In the genomic region with DNA sequence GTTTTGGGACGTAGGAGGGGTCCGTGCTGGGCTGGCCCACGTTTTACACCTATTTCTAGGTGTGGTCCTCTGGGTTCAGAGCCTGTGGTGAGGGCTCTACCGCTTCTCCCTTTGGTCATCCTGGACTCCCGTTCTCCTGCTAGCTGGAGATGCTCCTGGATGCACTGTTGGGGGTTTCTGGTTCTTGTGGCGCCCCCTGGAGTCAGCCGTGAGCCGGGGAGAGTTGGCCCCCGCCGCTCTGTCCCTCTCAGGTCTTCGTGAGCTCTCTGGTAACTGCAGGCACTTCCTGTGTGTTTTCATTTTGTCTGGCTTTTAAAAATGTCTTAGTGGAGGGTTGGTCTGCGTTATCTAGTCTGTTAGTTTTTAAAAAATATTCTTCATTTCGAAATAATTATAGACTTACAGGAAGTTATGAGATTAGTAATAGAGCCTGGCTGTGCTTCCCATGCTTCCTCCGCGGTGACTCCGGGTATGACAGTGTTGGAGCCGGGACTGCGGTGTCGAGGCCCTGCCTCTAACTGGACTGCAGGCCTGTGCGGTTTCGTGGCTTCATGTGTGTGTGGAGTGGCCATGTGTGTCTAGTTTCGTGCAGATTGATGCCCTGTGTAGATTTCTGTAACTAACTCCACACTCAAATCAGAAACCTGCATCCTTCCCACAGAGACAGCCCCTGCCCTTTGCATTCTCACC, we compare ENCODE assay signal across 10 cellular contexts.
A peak's percentile ranks its signal among the peaks of the same experiment; 100 is the strongest.
DNase-seq lines count a peak whose midpoint lies in the region; ATAC-seq and FAIRE-seq lines count a peak whose summit lies in the region.
"Had no signal": no experiment of that assay in that cellular context is flagged by ENCODE, and none has a peak within 500 bp of the region (broad histone marks: within the 10 kb centered on the region; RNA-seq: fewer than 3 reads in every experiment).

No MANE protein-coding gene starts in this region.

- no peaks in the 10 kb centered on the region for H3K9me3 Mint-ChIP-seq in activated CD4-positive, alpha-beta memory T cell treated with anti-CD3 and anti-CD28 coated beads, Interleukin-2, amount 10 ng/mL, durations not matched to agents 7 days and 5 days

- H3K36me3 ChIP-seq in GM23248 (ENCODE audit: low read depth): no peaks in the 10 kb centered on the region
- H3K36me3 ChIP-seq in aorta (ENCODE audit: control insufficient read depth in 1 of 2, insufficient read depth in 2 of 2, low read length in 1 of 2): no peaks in the 10 kb centered on the region
- H3K36me3 ChIP-seq: pancreas had no signal

- H3K79me2 ChIP-seq in GM23248 (ENCODE audit: insufficient read depth): no peaks in the 10 kb centered on the region

- H3K9me3 ChIP-seq in GM23248 (ENCODE audit: low read depth): no peaks in the 10 kb centered on the region
- H3K9me3 ChIP-seq in aorta (ENCODE audit: control insufficient read depth, low read length): no peaks in the 10 kb centered on the region
- H3K9me3 ChIP-seq: pancreas had no signal

- no peak overlapping the region for H3K4me2 ChIP-seq in GM23248 (ENCODE audit: unreplicated experiment)

- no peaks in the 10 kb centered on the region for H3K27me3 ChIP-seq in GM23248 (replicated peaks; ENCODE audit: insufficient read depth)
- H3K27me3 ChIP-seq in aorta (ENCODE audit: control insufficient read depth in 1 of 2, insufficient read depth in 2 of 2, low read length in 1 of 2): no peaks in the 10 kb centered on the region
- H3K27me3 ChIP-seq: pancreas had no signal

- H3F3A ChIP-seq in GM23248 (ENCODE audit: insufficient read depth): no peaks in the 10 kb centered on the region

- intact Hi-C loops in aorta (cut with DNase I): no loop called here

- H3K9ac ChIP-seq in GM23248: no peak overlapping the region

- in situ Hi-C loops in GM23248 (cut with MboI): no loop called here

- FAIRE-seq in RCC 7860 (lab: Jason Lieb, UNC): no peak
- FAIRE-seq: GM18507, pancreas had no signal

- peaks cover 6% of the 10 kb centered on the region for H3K4me1 Mint-ChIP-seq in activated CD4-positive, alpha-beta memory T cell treated with anti-CD3 and anti-CD28 coated beads, Interleukin-2, amount 10 ng/mL, durations not matched to agents 7 days and 5 days

- no peak overlapping the region for H2AFZ ChIP-seq in GM23248

- POLR2A ChIA-PET in activated CD4-positive, alpha-beta memory T cell treated with anti-CD3 and anti-CD28 coated beads, Interleukin-2, amount 10 ng/mL, durations not matched to agents 7 days and 5 days (lab: Charles Lee): no interaction called here

- no peak overlapping the region for H3K27ac ChIP-seq in GM23248
- no peak overlapping the region for H3K27ac ChIP-seq in aorta (ENCODE audit: low read depth in 1 of 2, low read length in 2 of 2)
- H3K27ac ChIP-seq: pancreas had no signal

- H3K27me3 Mint-ChIP-seq in activated CD4-positive, alpha-beta memory T cell treated with anti-CD3 and anti-CD28 coated beads, Interleukin-2, amount 10 ng/mL, durations not matched to agents 7 days and 5 days: no peaks in the 10 kb centered on the region

- no peak overlapping the region for H3K27ac Mint-ChIP-seq in activated CD4-positive, alpha-beta memory T cell treated with anti-CD3 and anti-CD28 coated beads, Interleukin-2, amount 10 ng/mL, durations not matched to agents 7 days and 5 days

- no peaks in the 10 kb centered on the region for H3K9me2 ChIP-seq in GM23248 (ENCODE audit: insufficient read depth)

- CTCF ChIA-PET in activated CD4-positive, alpha-beta memory T cell treated with anti-CD3 and anti-CD28 coated beads, Interleukin-2, amount 10 ng/mL, durations not matched to agents 7 days and 5 days (lab: Charles Lee): interaction anchor here (1.0 to 1.1 kb wide), 2 partner anchors 80 to 136 kb away, joined by 3 read pairs; no protein-coding TSS in a partner anchor

- no peak for ATAC-seq in aorta (ENCODE audit: low FRiP score)
- ATAC-seq in HG03469 (IDR thresholded peaks at IDR 0.05; ENCODE audit: unreplicated experiment): no peak
- ATAC-seq in HG02610 (IDR thresholded peaks at IDR 0.05; ENCODE audit: unreplicated experiment): no peak

- 78 to 79% methylated on average over 21 to 22 of the region's 22 CpGs for WGBS in GM23248 (ENCODE audit: low coverage in 1 of 2, low lambda C conversion rate in 2 of 2, missing lambda C conversion rate in 2 of 2), 2 experiments
- WGBS in aorta, 2 donors: 78 to 79% methylated on average over 22 of the region's 22 CpGs

- H3K4me3 Mint-ChIP-seq in activated CD4-positive, alpha-beta memory T cell treated with anti-CD3 and anti-CD28 coated beads, Interleukin-2, amount 10 ng/mL, durations not matched to agents 7 days and 5 days: no peak overlapping the region

- H3K4me3 ChIP-seq in GM23248: no peak overlapping the region
- no peak overlapping the region for H3K4me3 ChIP-seq in aorta (ENCODE audit: low read length in 2 of 2)
- H3K4me3 ChIP-seq: pancreas had no signal

- peaks cover 10% of the 10 kb centered on the region for H3K36me3 Mint-ChIP-seq in activated CD4-positive, alpha-beta memory T cell treated with anti-CD3 and anti-CD28 coated beads, Interleukin-2, amount 10 ng/mL, durations not matched to agents 7 days and 5 days (ENCODE audit: low read depth)

- peak; percentile 72 for DNase-seq in 8988T
- DNase-seq in GM23248: peak; percentile 26
- DNase-seq in activated CD4-positive, alpha-beta memory T cell treated with anti-CD3 and anti-CD28 coated beads, Interleukin-2, amount 10 ng/mL, durations not matched to agents 7 days and 5 days: peak; percentile 24
- peak; percentile 86 for DNase-seq in iPS-NIHi7 (ENCODE audit: extremely low spot score)
- DNase-seq in aorta: no peak
- no peak for DNase-seq in RCC 7860 (ENCODE audit: low spot score)

- no peaks in the 10 kb centered on the region for H3K4me1 ChIP-seq in GM23248 (ENCODE audit: insufficient read depth)
- no peaks in the 10 kb centered on the region for H3K4me1 ChIP-seq in aorta (ENCODE audit: control insufficient read depth in 1 of 2, insufficient read depth in 2 of 2, low read length in 2 of 2)

- no peaks in the 10 kb centered on the region for H4K20me1 ChIP-seq in GM23248 (ENCODE audit: insufficient read depth)

Comparison
In these comparisons a context has a peak if more than half of its experiments do, and no peak if none do; other contexts are left out.
1. DNase-seq: peak in 8988T (single experiment), GM23248 (single experiment), activated CD4-positive, alpha-beta memory T cell treated with anti-CD3 and anti-CD28 coated beads, Interleukin-2, amount 10 ng/mL, durations not matched to agents 7 days and 5 days (single experiment) and iPS-NIHi7 (single experiment); none in aorta (0 of 2) and RCC 7860 (single experiment).